In genomic region chr7:730501-731439, GRCh38 we compare ENCODE assay signal across 16 cellular contexts. TPM values are rescaled to one million over a fixed set of nuclear protein-coding genes. Genes with fewer than 3 reads are reported as not detected.
DNase-seq lines count a peak whose midpoint lies in the region; ATAC-seq, FAIRE-seq and TF ChIP-seq lines count a peak whose summit lies in the region.
"Had no signal": no experiment of that assay in that cellular context is flagged by ENCODE, and none has a peak within 500 bp of the region (broad histone marks: within the 10 kb centered on the region; RNA-seq: fewer than 3 reads in every experiment).

No MANE protein-coding gene starts in this region.

- H3K4me3 ChIP-seq in GM12878 = no peak overlapping the region
- no peak overlapping the region for H3K4me3 ChIP-seq in ovary
- H3K4me3 ChIP-seq: colonic mucosa had no signal

- no peak overlapping the region for H3K27ac Mint-ChIP-seq in MCF 10A (ENCODE audit: low read depth, unreplicated experiment)
- H3K27ac Mint-ChIP-seq: T-helper 1 cell treated with Interleukin-12 subunit alpha and Interleukin-12 subunit beta and Interleukin-4 antibody, amounts not matched to agents 30 μg/mL and 1 μg/mL, for 36 hours had no signal

- H3K4me1 ChIP-seq in GM12878 (ENCODE audit: control insufficient read depth, insufficient read depth, low read length) (peaks cover 7% of the 10 kb centered on the region), ovary (ENCODE audit: insufficient read depth) (peaks cover 9% of the 10 kb centered on the region)

- H3K4me3 Mint-ChIP-seq in MCF 10A (ENCODE audit: unreplicated experiment) = no peak overlapping the region

- FAIRE-seq in GM12878 (lab: Jason Lieb, UNC) = no peak
- FAIRE-seq: urothelium cell line had no signal

- peaks cover 12% of the 10 kb centered on the region for H3K36me3 Mint-ChIP-seq in MCF 10A (ENCODE audit: insufficient read depth, unreplicated experiment)

- 83% methylated on average over 23 of the region's 23 CpGs for WGBS in GM12878 (ENCODE audit: insufficient coverage, insufficient replicate concordance, low lambda C conversion rate, missing lambda C conversion rate)
- 82 to 88% (median 82%) methylated on average over 23 of the region's 23 CpGs for WGBS in ovary, 3 donors

- peaks cover 18% of the 10 kb centered on the region for H3K9me3 ChIP-seq in GM12878 (replicated peaks; ENCODE audit: control insufficient read depth, insufficient read depth, low read length)
- no peaks in the 10 kb centered on the region for H3K9me3 ChIP-seq in ovary
- H3K9me3 ChIP-seq: colonic mucosa had no signal

- in situ Hi-C loops in GM12878 (cut with MboI) = no loop called here

- H3K4me1 Mint-ChIP-seq in MCF 10A (ENCODE audit: insufficient read depth, unreplicated experiment) = peaks cover 29% of the 10 kb centered on the region

- TF ChIP-seq EP300 in GM12878 (IDR thresholded peaks at IDR 0.05; ENCODE audit: borderline replicate concordance in 1 of 2, control insufficient read depth in 1 of 2, low read depth in 2 of 2, low read length in 2 of 2) (no peak), ovary (IDR thresholded peaks at IDR 0.05) (no peak)

- BruUV-seq in GM12878 (replicated peaks; lab: Mats Ljungman, UMichigan) = no TSS peak
- BruUV-seq in MCF 10A (replicated peaks; lab: Mats Ljungman, UMichigan) = no TSS peak

- SMC1A ChIA-PET in GM12878 (lab: Charles Lee; ENCODE audit: uncharacterized antibody, unreplicated experiment) = no interaction called here

- no peak overlapping the region for H2AFZ ChIP-seq in GM12878 (ENCODE audit: control insufficient read depth, low read depth, low read length)

- H3K9me3 Mint-ChIP-seq in MCF 10A (ENCODE audit: unreplicated experiment) = no peaks in the 10 kb centered on the region
- H3K9me3 Mint-ChIP-seq: T-helper 1 cell treated with Interleukin-12 subunit alpha and Interleukin-12 subunit beta and Interleukin-4 antibody, amounts not matched to agents 30 μg/mL and 1 μg/mL, for 36 hours had no signal

- no peaks in the 10 kb centered on the region for H3K27me3 Mint-ChIP-seq in MCF 10A (ENCODE audit: insufficient read depth, unreplicated experiment)

- H3K36me3 ChIP-seq in GM12878 (ENCODE audit: control insufficient read depth in 2 of 2, insufficient read depth in 2 of 2, low read length in 1 of 2) (peaks cover 0 to 7% of the 10 kb centered on the region in 2 experiments; a peak in 2 of 4 replicates), ovary (no peaks in the 10 kb centered on the region)
- H3K36me3 ChIP-seq: colonic mucosa had no signal

- H3K9ac ChIP-seq in GM12878 (ENCODE audit: control insufficient read depth, insufficient read depth, low read length) = no peak overlapping the region

- intact Hi-C loops in GM12878 (cut with micrococcal nuclease; ENCODE audit: unreplicated experiment) (no loop called here), left ventricle myocardium superior (cut with micrococcal nuclease) (no loop called here), ovary (cut with DNase I) (no loop called here), MCF 10A (cut with micrococcal nuclease) (no loop called here)

- CTCF ChIA-PET in GM12878 (lab: Yijun Ruan, JAX) (interaction anchor here (0.7 to 1.0 kb wide), 3 partner anchors 9 to 211 kb away, joined by 3 read pairs; partner anchors contain the start of gene PDGFA), MCF 10A (lab: Yijun Ruan, JAX) (interaction anchor here (0.7 to 2.6 kb wide), 11 partner anchors 11 to 419 kb away, joined by 3 to 28 read pairs (median 4); partner anchors contain the start of gene PDGFA)

- TF ChIP-seq RAD21 in GM12878 (IDR thresholded peaks at IDR 0.05; ENCODE audit: insufficient read depth, low read depth, low read length) = no peak

- TF ChIP-seq POLR2A in GM12878 (IDR thresholded peaks at IDR 0.05; ENCODE audit: low read depth, low read length) = no peak
- no peak for TF ChIP-seq POLR2A in ovary (IDR thresholded peaks at IDR 0.05)

- H3K79me2 ChIP-seq in GM12878 (ENCODE audit: control insufficient read depth, insufficient read depth, low read length) = peaks cover 30% of the 10 kb centered on the region

- peak overlapping the region; percentile 48; the same call in 1 of the 2 replicates for H3K4me2 ChIP-seq in GM12878 (ENCODE audit: control insufficient read depth, insufficient read depth)

- DNase-seq in EH (ENCODE audit: low read depth) (peak; percentile 21), GM12878 (ENCODE audit: low read depth, low spot score) (no peak), left ventricle myocardium superior (no peak), ovary (peak in 4 of 5 donors; percentile 1 to 23 (median 12)), iPS-NIHi11 (ENCODE audit: low spot score) (no peak), MCF 10A (ENCODE audit: unreplicated experiment) (no peak), cerebellar cortex (ENCODE audit: low spot score) (no peak), LoVo (ENCODE audit: low spot score) (no peak)
- DNase-seq: colonic mucosa; erythroblast; hypothalamus; NCI-H2081 treated with DMSO at 0.1 percent for 48 hours; NCI-H774; stimulated activated naive CD4-positive, alpha-beta T cell had no signal

- RAD21 ChIA-PET in GM12878 (lab: Charles Lee; ENCODE audit: unreplicated experiment) = no interaction called here

- ATAC-seq in GM12878 (no peak), left ventricle myocardium superior (peak; percentile 85)

- H3K27ac ChIP-seq in GM12878 (ENCODE audit: control insufficient read depth, insufficient read depth) = no peak overlapping the region
- no peak overlapping the region for H3K27ac ChIP-seq in ovary

- TF ChIP-seq CTCF in GM12878 (IDR thresholded peaks at IDR 0.05 in 2 of 3, conservative IDR thresholded peaks at IDR 0.05 in 1 of 3; ENCODE audit: control insufficient read depth in 2 of 3, extremely low read depth in 1 of 3, insufficient read depth in 1 of 3, low read depth in 3 of 3, low read length in 3 of 3) (no peak), ovary (IDR thresholded peaks at IDR 0.05) (no peak), MCF 10A (IDR thresholded peaks at IDR 0.05; ENCODE audit: unreplicated experiment) (no peak)

- POLR2A ChIA-PET in GM12878 (lab: Charles Lee) (no interaction called here), MCF 10A (lab: Yijun Ruan, JAX) (interaction anchor here (0.6 to 2.3 kb wide), 3 partner anchors 200 to 397 kb away, joined by 3 to 6 read pairs (median 4); partner anchors contain the start of gene PDGFA)

- H3K27me3 ChIP-seq in GM12878 (replicated peaks in 1 of 2; ENCODE audit: control insufficient read depth in 2 of 2, insufficient read depth in 2 of 2, low read length in 1 of 2) = no peaks in the 10 kb centered on the region
- H3K27me3 ChIP-seq in ovary = no peaks in the 10 kb centered on the region
- H3K27me3 ChIP-seq: colonic mucosa had no signal

- H4K20me1 ChIP-seq in GM12878 (ENCODE audit: control insufficient read depth, insufficient read depth) = no peaks in the 10 kb centered on the region

RNA-seq across cellular contexts. Expression of gene PRKAR1B, which starts 3.7 kb away (rescaled TPM):
- total RNA-seq in GM12878 (2013; cell fraction: nucleolus; rRNA removed) = 13.5 and 21.0 TPM in 2 replicates
- total RNA-seq in GM12878 (2014; rRNA removed) (22.2 and 22.3 TPM in 2 replicates), GM12878 (2014; rRNA removed; fragmentation: Illumina TruSeq; extraction: Trizol) (11.4 and 15.5 TPM in 2 replicates), GM12878 (2021) (31.8 and 41.2 TPM in 2 replicates), left ventricle myocardium superior (16.5 TPM), ovary (10 to 100 TPM; 14.3 to 49.0 (median 42.9) TPM), MCF 10A (2022) (25.4 and 31.5 TPM in 2 replicates)
- 4.8 TPM for polyA plus RNA-seq in GM12878 (2011; ENCODE audit: low read depth)
- polyA plus RNA-seq in GM12878 (2011; rRNA removed) (11.9 and 16.3 TPM in 2 replicates), GM12878 (2014; fragmentation: Illumina TruSeq; extraction: Trizol) (4.1 and 11.6 TPM in 2 replicates), GM12878 (2014; fragmentation: Nextera tagmentation; extraction: Ambion mirVana) (1 to 10 TPM; 1.4 to 3.9 TPM), GM12878 (2014; rRNA removed) (29.1 and 30.9 TPM in 2 replicates), GM12878 (2016; fragmentation: Nextera tagmentation; extraction: Ambion mirVana) (10 to 100 TPM; 44.9 to 45.6 TPM), ovary (10 to 100 TPM; 22.6 to 34.0 TPM)
- polyA plus RNA-seq in GM12878 (2011; cell fraction: cytosol; rRNA removed) = 21.8 and 29.6 TPM in 2 replicates
- 14.7 and 22.0 TPM in 2 replicates for polyA plus RNA-seq in GM12878 (2011; cell fraction: nucleus; rRNA removed)
- 16.4 and 19.8 TPM in 2 replicates for polyA plus RNA-seq in GM12878 (2012)
- 31.2 and 36.1 TPM in 2 replicates for polyA minus RNA-seq in GM12878 (2011; rRNA and poly(A)+ RNA removed)
- 9.5 and 15.7 TPM in 2 replicates for polyA minus RNA-seq in GM12878 (2011; cell fraction: cytosol; rRNA and poly(A)+ RNA removed)
- 8.7 and 24.2 TPM in 2 replicates for polyA minus RNA-seq in GM12878 (2011; cell fraction: nucleus; rRNA and poly(A)+ RNA removed)

RNA-seq across cellular contexts. Expression of gene DNAAF5, which starts 4.3 kb away (rescaled TPM):
- 37.2 and 37.4 TPM in 2 replicates for total RNA-seq in GM12878 (2013; cell fraction: nucleolus; rRNA removed)
- total RNA-seq in GM12878 (2014; rRNA removed) (28.3 and 30.0 TPM in 2 replicates), GM12878 (2014; rRNA removed; fragmentation: Illumina TruSeq; extraction: Trizol) (7.0 and 7.5 TPM in 2 replicates), GM12878 (2021) (35.6 and 38.3 TPM in 2 replicates), left ventricle myocardium superior (22.8 TPM), ovary (10 to 100 TPM; 16.3 to 41.0 (median 26.0) TPM), MCF 10A (2022) (35.6 and 37.6 TPM in 2 replicates)
- polyA plus RNA-seq in GM12878 (2011; ENCODE audit: low read depth) = 10.0 TPM
- polyA plus RNA-seq in GM12878 (2011; rRNA removed) (5.0 and 10.6 TPM in 2 replicates), GM12878 (2014; fragmentation: Illumina TruSeq; extraction: Trizol) (7.2 and 10.1 TPM in 2 replicates), GM12878 (2014; fragmentation: Nextera tagmentation; extraction: Ambion mirVana) (1 to 10 TPM; 1.8 to 5.3 TPM), GM12878 (2014; rRNA removed) (21.0 and 28.7 TPM in 2 replicates), GM12878 (2016; fragmentation: Nextera tagmentation; extraction: Ambion mirVana) (1 to 10 TPM; 6.9 to 8.2 TPM), ovary (10 to 100 TPM; 12.9 to 14.7 TPM)
- 18.5 and 20.1 TPM in 2 replicates for polyA plus RNA-seq in GM12878 (2011; cell fraction: cytosol; rRNA removed)
- 33.6 and 49.8 TPM in 2 replicates for polyA plus RNA-seq in GM12878 (2011; cell fraction: nucleus; rRNA removed)
- 13.9 and 20.0 TPM in 2 replicates for polyA plus RNA-seq in GM12878 (2012)
- polyA minus RNA-seq in GM12878 (2011; rRNA and poly(A)+ RNA removed) = 13.0 and 28.4 TPM in 2 replicates
- polyA minus RNA-seq in GM12878 (2011; cell fraction: cytosol; rRNA and poly(A)+ RNA removed) = 23.8 and 24.5 TPM in 2 replicates
- 10.9 and 18.8 TPM in 2 replicates for polyA minus RNA-seq in GM12878 (2011; cell fraction: nucleus; rRNA and poly(A)+ RNA removed)

Comparison
In these comparisons a context has a peak if more than half of its experiments do, and no peak if none do; other contexts are left out.
1. DNase-seq: peak in EH (single experiment) and ovary (4 of 5); none in GM12878 (single experiment), left ventricle myocardium superior (single experiment), iPS-NIHi11 (single experiment), MCF 10A (single experiment), cerebellar cortex (single experiment) and LoVo (single experiment).